28 cellular contexts compared by ENCODE assay signal in the genomic region with DNA sequence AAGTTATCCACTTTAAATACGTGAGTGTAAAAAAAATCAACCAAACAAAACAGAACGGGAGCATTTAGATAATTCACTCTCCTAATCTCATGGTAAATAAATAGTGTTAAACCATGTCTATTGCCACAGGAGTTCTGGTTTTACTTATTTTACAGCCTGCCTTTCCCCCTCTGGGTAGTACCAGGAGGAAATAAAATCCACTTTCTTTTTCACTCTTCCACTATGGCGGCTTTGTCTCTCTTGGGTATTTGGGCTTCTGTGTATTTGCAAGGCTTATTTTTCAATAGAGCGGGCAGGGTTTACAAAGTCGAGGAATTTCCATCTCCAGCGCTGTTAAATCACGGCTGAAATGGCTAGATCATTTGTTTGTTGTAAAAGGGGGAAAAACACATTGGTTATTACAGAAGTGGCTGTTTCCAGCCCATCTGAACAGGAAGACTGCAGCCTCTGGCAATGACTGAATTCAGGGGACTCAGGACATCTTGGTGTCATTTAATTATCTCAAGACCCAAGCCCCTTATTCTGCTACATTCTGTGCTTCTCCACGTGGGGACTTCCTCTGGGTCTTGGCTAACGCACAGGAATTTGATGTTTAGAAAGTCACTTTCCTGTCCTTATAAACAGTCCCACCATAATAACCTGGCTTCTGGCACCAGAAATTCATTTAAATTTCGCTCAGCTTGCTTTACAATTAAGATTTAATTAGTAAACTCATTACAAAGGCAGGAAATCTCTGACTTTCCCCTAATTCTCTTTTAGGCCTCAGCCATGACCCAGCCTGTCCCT.
DNase-seq lines count a peak whose midpoint lies in the region; ATAC-seq and TF ChIP-seq lines count a peak whose summit lies in the region.
"Had no signal": no experiment of that assay in that cellular context is flagged by ENCODE, and none has a peak within 500 bp of the region (broad histone marks: within the 10 kb centered on the region; RNA-seq: fewer than 3 reads in every experiment).

No MANE protein-coding gene starts in this region.

- H2BK15ac ChIP-seq in mesenchymal stem cell (ENCODE audit: low read depth, poor library complexity, severe bottlenecking) = no peak overlapping the region

- H3K4me3 ChIP-seq in left ventricle myocardium inferior (peak overlapping the region; percentile 17), mesenchymal stem cell (ENCODE audit: insufficient read depth in 1 of 2, low read depth in 1 of 2, low read length in 2 of 2) (no peak overlapping the region)
- H3K4me3 ChIP-seq: mucosa of descending colon, upper lobe of right lung had no signal

- no peaks in the 10 kb centered on the region for H3K36me3 ChIP-seq in left ventricle myocardium inferior
- no peaks in the 10 kb centered on the region for H3K36me3 ChIP-seq in mesenchymal stem cell (ENCODE audit: control insufficient read depth in 1 of 2, insufficient read depth in 2 of 2, low read depth in 1 of 2, low read length in 2 of 2)
- H3K36me3 ChIP-seq: upper lobe of right lung had no signal

- no peak overlapping the region for H3K14ac ChIP-seq in mesenchymal stem cell (ENCODE audit: low read length in 2 of 2)

- H3K4me3 Mint-ChIP-seq in activated T-helper 2 cell treated with anti-CD3 and anti-CD28 coated beads, Interferon-gamma antibody, Interleukin-2, Interleukin-4, amounts not matched to agents 10 μg/mL and 5 μg/mL and 100 μg/mL, durations not matched to agents 14 hours and 24 hours and 36 hours (ENCODE audit: low read depth) = no peak overlapping the region
- H3K4me3 Mint-ChIP-seq: activated CD4-positive, alpha-beta T cell treated with anti-CD3 and anti-CD28 coated beads for 36 hours; activated CD8-positive, alpha-beta T cell treated with anti-CD3 and anti-CD28 coated beads, Interleukin-2, amount 10 ng/mL, durations not matched to agents 7 days and 5 days; HFFc6; natural killer cell treated with Interleukin-12 subunit alpha and Interleukin-12 subunit beta and Interleukin-15 and Interleukin-18, amount 100 ng/mL, for 72 hours; T-helper 2 cell treated with Interferon-gamma antibody and Interleukin-4, amounts not matched to agents 5 μg/mL and 100 μg/mL, for 36 hours had no signal

- H3K27ac ChIP-seq in left ventricle myocardium inferior (replicated peaks) = peak overlapping the region; percentile 73
- no peak overlapping the region for H3K27ac ChIP-seq in mesenchymal stem cell (ENCODE audit: low read length, poor library complexity, severe bottlenecking)
- H3K27ac ChIP-seq: epithelial cell of prostate, upper lobe of right lung had no signal

- TF ChIP-seq CTCF in left ventricle myocardium inferior (IDR thresholded peaks at IDR 0.05; ENCODE audit: borderline replicate concordance) = no peak

- H3K23ac ChIP-seq in mesenchymal stem cell (ENCODE audit: low read length in 2 of 2) = no peak overlapping the region

- H4K8ac ChIP-seq in mesenchymal stem cell (ENCODE audit: low read length) = peak overlapping the region; percentile 24

- H3K9me3 ChIP-seq in left ventricle myocardium inferior (replicated peaks) (no peaks in the 10 kb centered on the region), mesenchymal stem cell (ENCODE audit: control insufficient read depth, low read length) (no peaks in the 10 kb centered on the region)
- H3K9me3 ChIP-seq: mucosa of descending colon, upper lobe of right lung had no signal

- H2AK5ac ChIP-seq in mesenchymal stem cell (ENCODE audit: low read length, severe bottlenecking) = no peak overlapping the region

- H3K18ac ChIP-seq in mesenchymal stem cell (ENCODE audit: low read depth in 1 of 2, low read length in 2 of 2) = peak overlapping the region in 1 of 2 experiments; percentile 9

- no peak overlapping the region for H2BK12ac ChIP-seq in mesenchymal stem cell (ENCODE audit: low read length in 2 of 2)

- 35% methylated on average over 8 of the region's 10 CpGs for WGBS in mesenchymal stem cell

- no peaks in the 10 kb centered on the region for H3K27me3 Mint-ChIP-seq in activated T-helper 2 cell treated with anti-CD3 and anti-CD28 coated beads, Interferon-gamma antibody, Interleukin-2, Interleukin-4, amounts not matched to agents 10 μg/mL and 5 μg/mL and 100 μg/mL, durations not matched to agents 14 hours and 24 hours and 36 hours (ENCODE audit: low read depth)
- H3K27me3 Mint-ChIP-seq: activated CD4-positive, alpha-beta T cell treated with anti-CD3 and anti-CD28 coated beads for 36 hours; natural killer cell treated with Interleukin-12 subunit alpha and Interleukin-12 subunit beta and Interleukin-15 and Interleukin-18, amount 100 ng/mL, for 72 hours had no signal

- no peak overlapping the region for H4K91ac ChIP-seq in mesenchymal stem cell (ENCODE audit: low read length)

- peaks cover 43% of the 10 kb centered on the region for H3K4me1 Mint-ChIP-seq in activated T-helper 2 cell treated with anti-CD3 and anti-CD28 coated beads, Interferon-gamma antibody, Interleukin-2, Interleukin-4, amounts not matched to agents 10 μg/mL and 5 μg/mL and 100 μg/mL, durations not matched to agents 14 hours and 24 hours and 36 hours (ENCODE audit: low read depth)

- H3K9ac ChIP-seq in mesenchymal stem cell (ENCODE audit: low read length) = no peak overlapping the region

- H3K27me3 ChIP-seq in left ventricle myocardium inferior (ENCODE audit: low read depth) (no peaks in the 10 kb centered on the region), mesenchymal stem cell (ENCODE audit: control insufficient read depth in 1 of 2, insufficient read depth in 1 of 2, low read length in 2 of 2) (no peaks in the 10 kb centered on the region)
- H3K27me3 ChIP-seq: upper lobe of right lung had no signal

- no peaks in the 10 kb centered on the region for H3K9me3 Mint-ChIP-seq in activated T-helper 2 cell treated with anti-CD3 and anti-CD28 coated beads, Interferon-gamma antibody, Interleukin-2, Interleukin-4, amounts not matched to agents 10 μg/mL and 5 μg/mL and 100 μg/mL, durations not matched to agents 14 hours and 24 hours and 36 hours
- H3K9me3 Mint-ChIP-seq: activated naive CD4-positive, alpha-beta T cell treated with anti-CD3 and anti-CD28 coated beads, Interleukin-2, amount 50 U/mL, for 72 hours; natural killer cell treated with Interleukin-12 subunit alpha and Interleukin-12 subunit beta and Interleukin-15 and Interleukin-18, amount 100 ng/mL, for 72 hours had no signal

- H3K4me2 ChIP-seq in mesenchymal stem cell (ENCODE audit: low read length, poor library complexity, severe bottlenecking) = no peak overlapping the region

- no peak overlapping the region for H2AFZ ChIP-seq in mesenchymal stem cell (ENCODE audit: low read depth, low read length)

- peak overlapping the region; percentile 53 for H3K27ac Mint-ChIP-seq in activated T-helper 2 cell treated with anti-CD3 and anti-CD28 coated beads, Interferon-gamma antibody, Interleukin-2, Interleukin-4, amounts not matched to agents 10 μg/mL and 5 μg/mL and 100 μg/mL, durations not matched to agents 14 hours and 24 hours and 36 hours
- H3K27ac Mint-ChIP-seq: activated CD4-positive, alpha-beta T cell treated with anti-CD3 and anti-CD28 coated beads for 36 hours; activated CD8-positive, alpha-beta T cell treated with anti-CD3 and anti-CD28 coated beads, Interleukin-2, amount 10 ng/mL, durations not matched to agents 7 days and 5 days; activated naive CD4-positive, alpha-beta T cell treated with anti-CD3 and anti-CD28 coated beads, Interleukin-2, amount 50 U/mL, for 72 hours; HFFc6; natural killer cell treated with Interleukin-12 subunit alpha and Interleukin-12 subunit beta and Interleukin-15 and Interleukin-18, amount 100 ng/mL, for 72 hours; T-helper 2 cell treated with Interferon-gamma antibody and Interleukin-4, amounts not matched to agents 5 μg/mL and 100 μg/mL, for 36 hours had no signal

- H2BK120ac ChIP-seq in mesenchymal stem cell (ENCODE audit: low read depth, low read length) = no peak overlapping the region

- no peaks in the 10 kb centered on the region for H3K79me1 ChIP-seq in mesenchymal stem cell (replicated peaks; ENCODE audit: low read length, poor library complexity, severe bottlenecking)

- H3K4me1 ChIP-seq in left ventricle myocardium inferior (peaks cover 22% of the 10 kb centered on the region), mesenchymal stem cell (ENCODE audit: control insufficient read depth, insufficient read depth, low read depth, low read length) (no peaks in the 10 kb centered on the region)
- H3K4me1 ChIP-seq: upper lobe of right lung had no signal

- ATAC-seq in GM21360 (IDR thresholded peaks at IDR 0.05; ENCODE audit: unreplicated experiment) = no peak
- ATAC-seq: activated CD4-positive, alpha-beta T cell treated with anti-CD3 and anti-CD28 coated beads for 36 hours; activated CD8-positive, alpha-beta T cell treated with anti-CD3 and anti-CD28 coated beads, Interleukin-2, amount 10 ng/mL, durations not matched to agents 7 days and 5 days; activated naive CD4-positive, alpha-beta T cell treated with anti-CD3 and anti-CD28 coated beads, Interleukin-2, amount 50 U/mL, for 72 hours; mucosa of descending colon; natural killer cell treated with Interleukin-12 subunit alpha and Interleukin-12 subunit beta and Interleukin-15 and Interleukin-18, amount 100 ng/mL, for 72 hours; upper lobe of right lung had no signal

- DNase-seq in left ventricle myocardium inferior = no peak
- no peak for DNase-seq in cardiac septum (ENCODE audit: low spot score)
- DNase-seq in activated T-helper 2 cell treated with anti-CD3 and anti-CD28 coated beads, Interferon-gamma antibody, Interleukin-2, Interleukin-4, amounts not matched to agents 10 μg/mL and 5 μg/mL and 100 μg/mL, durations not matched to agents 14 hours and 24 hours and 36 hours (ENCODE audit: low spot score) = no peak
- peak; percentile 23 for DNase-seq in mesenchymal stem cell
- DNase-seq in NCI-H2196 treated with DMSO at 0.1 percent for 48 hours (lab: John Stamatoyannopoulos, UW; ENCODE audit: unreplicated experiment) = no peak
- DNase-seq in T-helper 1 cell = no peak
- no peak for DNase-seq in NCI-H2227 treated with DMSO at 0.1 percent for 48 hours (lab: John Stamatoyannopoulos, UW)
- DNase-seq: activated CD4-positive, alpha-beta T cell treated with anti-CD3 and anti-CD28 coated beads for 36 hours; activated CD8-positive, alpha-beta T cell treated with anti-CD3 and anti-CD28 coated beads, Interleukin-2, amount 10 ng/mL, durations not matched to agents 7 days and 5 days; Calu3; DMS79; GDM1; HFFc6; kidney; mucosa of descending colon; NCI-H1105; NCI-H187; NCI-H2171; NCI-H510A treated with DMSO at 0.1 percent for 48 hours; stimulated activated CD4-positive, alpha-beta T cell treated with anti-CD3 and anti-CD28 coated beads, Interleukin-15, amount 100 ng/mL, for 24 hours; stimulated activated CD4-positive, alpha-beta T cell treated with anti-CD3 and anti-CD28 coated beads, Interleukin-4, amount 100 ng/mL, for 4 hours; substantia nigra; upper lobe of right lung had no signal

- no peak overlapping the region for H3K4ac ChIP-seq in mesenchymal stem cell (ENCODE audit: low read depth in 1 of 2, low read length in 2 of 2)

- intact Hi-C loops in left ventricle myocardium inferior (cut with micrococcal nuclease) (no loop called here), cardiac septum (cut with DNase I) (no loop called here)
- intact Hi-C loops in activated T-helper 2 cell treated with anti-CD3 and anti-CD28 coated beads, Interferon-gamma antibody, Interleukin-2, Interleukin-4, amounts not matched to agents 10 μg/mL and 5 μg/mL and 100 μg/mL, durations not matched to agents 14 hours and 24 hours and 36 hours (cut with micrococcal nuclease) = no loop called here

- no peak overlapping the region for H2BK5ac ChIP-seq in mesenchymal stem cell (ENCODE audit: low read depth, low read length, poor library complexity, severe bottlenecking)

- H3K36me3 Mint-ChIP-seq in activated T-helper 2 cell treated with anti-CD3 and anti-CD28 coated beads, Interferon-gamma antibody, Interleukin-2, Interleukin-4, amounts not matched to agents 10 μg/mL and 5 μg/mL and 100 μg/mL, durations not matched to agents 14 hours and 24 hours and 36 hours (ENCODE audit: low read depth) = peaks cover 69% of the 10 kb centered on the region
- H3K36me3 Mint-ChIP-seq: activated naive CD4-positive, alpha-beta T cell treated with anti-CD3 and anti-CD28 coated beads, Interleukin-2, amount 50 U/mL, for 72 hours; natural killer cell treated with Interleukin-12 subunit alpha and Interleukin-12 subunit beta and Interleukin-15 and Interleukin-18, amount 100 ng/mL, for 72 hours had no signal
